Comparison of ENCODE assay signal across 9 cellular contexts in genomic region chr20:46060301-46060881, GRCh38. TPM values are rescaled to one million over a fixed set of nuclear protein-coding genes. Genes with fewer than 3 reads are reported as not detected.
DNase-seq lines count a peak whose midpoint lies in the region; ATAC-seq lines count a peak whose summit lies in the region.
"Had no signal": no experiment of that assay in that cellular context is flagged by ENCODE, and none has a peak within 500 bp of the region (broad histone marks: within the 10 kb centered on the region; RNA-seq: fewer than 3 reads in every experiment).

No MANE protein-coding gene starts in this region.

- ATAC-seq in left lobe of liver, result no peak

- DNase-seq in AML-193 (lab: John Stamatoyannopoulos, UW) (peak; percentile 33 to 50), HT1080 (ENCODE audit: low read depth) (peak; percentile 53), SIG-M5 (lab: John Stamatoyannopoulos, UW) (peak; percentile 18), globus pallidus (ENCODE audit: low spot score) (peak; percentile 58), DMS 273 treated with DMSO at 0.1 percent for 48 hours (lab: John Stamatoyannopoulos, UW) (no peak), left lobe of liver (ENCODE audit: low spot score) (no peak)
- no peak for DNase-seq in effector CD4-positive, alpha-beta T cell
- no peak for DNase-seq in stimulated activated CD4-positive, alpha-beta T cell treated with anti-CD3 and anti-CD28 coated beads, Interleukin-4, amount 100 ng/mL, for 1 hour

RNA-seq across cellular contexts. Expression of gene NCOA5, which starts 29.4 kb away (rescaled TPM):
- total RNA-seq in HT1080 (2014; rRNA removed; shearing (Covaris generic)), result 20.4 and 24.7 TPM in 2 replicates
- 14.5 and 15.9 TPM in 2 replicates for polyA plus RNA-seq in HT1080 (2015; cell fraction: cytosol; rRNA removed)
- 20.0 and 20.8 TPM in 2 replicates for polyA plus RNA-seq in HT1080 (2015; cell fraction: nucleus; rRNA removed)
- 8.2 TPM for total RNA-seq in left lobe of liver

RNA-seq across cellular contexts. Expression of gene SLC12A5, which starts 31.4 kb away (rescaled TPM):
- 1.3 and 5.1 TPM in 2 replicates for total RNA-seq in HT1080 (2014; rRNA removed; shearing (Covaris generic))
- 3.2 and 4.1 TPM in 2 replicates for polyA plus RNA-seq in HT1080 (2015; cell fraction: cytosol; rRNA removed)
- polyA plus RNA-seq in HT1080 (2015; cell fraction: nucleus; rRNA removed), result 0.12 and 1.5 TPM in 2 replicates
- not detected for total RNA-seq in left lobe of liver

RNA-seq across cellular contexts. Expression of gene MMP9, which starts 51.7 kb away (rescaled TPM):
- total RNA-seq in HT1080 (2014; rRNA removed; shearing (Covaris generic)), result 19.4 and 24.4 TPM in 2 replicates
- 0.06 and 0.11 TPM in 2 replicates for polyA plus RNA-seq in HT1080 (2015; cell fraction: cytosol; rRNA removed)
- polyA plus RNA-seq in HT1080 (2015; cell fraction: nucleus; rRNA removed), result 0.79 and 0.94 TPM in 2 replicates
- 1.6 TPM for total RNA-seq in left lobe of liver
- total RNA-seq: fibroblast of lung had no signal
- polyA plus RNA-seq: fibroblast of lung had no signal

RNA-seq across cellular contexts. Expression of gene CD40, which starts 57.7 kb away (rescaled TPM):
- total RNA-seq in HT1080 (2014; rRNA removed; shearing (Covaris generic)), result not detected in 2 replicates
- 0.05 and 0.24 TPM in 2 replicates for polyA plus RNA-seq in HT1080 (2015; cell fraction: cytosol; rRNA removed)
- 0.13 and 0.68 TPM in 2 replicates for polyA plus RNA-seq in HT1080 (2015; cell fraction: nucleus; rRNA removed)
- 6.6 TPM for total RNA-seq in left lobe of liver

Comparison
In these comparisons a context has a peak if more than half of its experiments do, and no peak if none do; other contexts are left out.
1. DNase-seq: peak in AML-193 (2 of 2), HT1080 (single experiment), SIG-M5 (single experiment) and globus pallidus (single experiment); none in DMS 273 treated with DMSO at 0.1 percent for 48 hours (single experiment), effector CD4-positive, alpha-beta T cell (single experiment), stimulated activated CD4-positive, alpha-beta T cell treated with anti-CD3 and anti-CD28 coated beads, Interleukin-4, amount 100 ng/mL, for 1 hour (single experiment) and left lobe of liver (single experiment).